8 cellular contexts compared by ENCODE assay signal in the genomic region with DNA sequence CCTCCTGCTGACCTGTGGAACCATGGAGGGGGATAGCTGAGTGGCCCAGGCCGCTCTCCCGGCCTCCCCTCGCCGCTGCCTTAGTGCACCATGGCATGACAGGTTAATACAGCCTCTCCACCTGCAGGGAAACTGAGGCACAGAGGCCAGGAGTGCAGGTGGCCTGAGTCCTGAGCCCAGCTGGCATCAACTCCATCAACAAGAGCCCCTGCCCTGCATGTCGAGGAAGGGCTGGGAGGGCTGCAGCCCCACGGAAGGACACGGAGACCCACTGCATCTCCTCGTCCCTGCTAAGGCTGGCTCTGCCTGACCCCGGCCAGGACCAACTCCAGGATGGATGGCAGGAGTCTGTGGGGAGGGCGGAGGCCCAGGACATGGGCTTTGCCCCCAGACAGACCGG. TPM values are rescaled to one million over a fixed set of nuclear protein-coding genes. Genes with fewer than 3 reads are reported as not detected.
"Had no signal": no experiment of that assay in that cellular context is flagged by ENCODE, and none has a peak within 500 bp of the region (broad histone marks: within the 10 kb centered on the region; RNA-seq: fewer than 3 reads in every experiment).

No MANE protein-coding gene starts in this region.

- DNase-seq: IMR-90, KBM-7, KG1 had no signal

- FAIRE-seq: HepG2, HTR-8/SVneo, K562 had no signal

- H3K4me3 ChIP-seq: K562 had no signal

- H3K36me3 Mint-ChIP-seq: IgD-negative memory B cell had no signal

- H3K27ac Mint-ChIP-seq: IgD-negative memory B cell had no signal

- H3K9me3 Mint-ChIP-seq: IgD-negative memory B cell had no signal

- H3K27ac ChIP-seq: HL-60 had no signal

- H3K4me3 Mint-ChIP-seq: IgD-negative memory B cell had no signal

RNA-seq across cellular contexts. Expression of a gene that starts 27.2 kb away (rescaled TPM):
- total RNA-seq: IMR-90, K562 had no signal
- polyA plus RNA-seq: IMR-90, K562 had no signal

RNA-seq across cellular contexts. Expression of a gene that starts 50.6 kb away (rescaled TPM):
- polyA plus RNA-seq: IgD-negative memory B cell had no signal
